1 cellular context compared by ENCODE assay signal in the genomic region with DNA sequence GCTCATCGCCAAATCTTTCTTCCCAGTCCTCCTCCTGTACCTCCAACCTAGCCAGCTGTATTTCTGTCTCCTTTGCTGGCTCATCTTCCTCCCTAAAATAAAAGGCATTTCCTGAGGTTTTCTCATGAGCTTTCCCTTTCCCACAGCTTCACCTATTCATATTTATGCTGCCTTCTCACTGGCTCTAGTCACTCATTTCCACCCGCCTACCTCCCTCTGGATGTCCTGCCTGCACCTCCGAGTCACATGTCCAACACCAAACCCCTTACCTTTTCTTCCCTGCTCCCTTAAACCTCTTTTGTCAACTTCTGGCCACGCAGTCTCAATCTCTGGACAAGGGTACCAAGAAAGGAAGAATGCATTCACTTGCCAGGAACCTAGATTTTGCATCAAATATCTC.
TF ChIP-seq lines count a peak whose summit lies in the region.

No MANE protein-coding gene starts in this region.

TF ChIP-seq in HepG2, 621 proteins besides CTCF, POLR2A, EP300 and RAD21:
- TF ChIP-seq ARID4A (CRISPR knock-in tag; IDR thresholded peaks at IDR 0.05; ENCODE audit: borderline replicate concordance) (0 out of 2 replicates have a peak, but pooled peaks have one; percentile 9), ZNF331 (CRISPR knock-in tag; IDR thresholded peaks at IDR 0.05) (no peak)
TF ChIP-seq in HepG2: peak in this region for 1.
